ENCODE assay signal across 13 cellular contexts in genomic region chr1:37391181-37391949, GRCh38.
DNase-seq lines count a peak whose midpoint lies in the region; ATAC-seq and TF ChIP-seq lines count a peak whose summit lies in the region.
"Had no signal": no experiment of that assay in that cellular context is flagged by ENCODE, and none has a peak within 500 bp of the region (broad histone marks: within the 10 kb centered on the region; RNA-seq: fewer than 3 reads in every experiment).

No MANE protein-coding gene starts in this region.

- no peak for TF ChIP-seq CTCF in Calu3 (IDR thresholded peaks at IDR 0.05; ENCODE audit: unreplicated experiment)
- peak; percentile 5 for TF ChIP-seq CTCF in fibroblast of mammary gland (conservative IDR thresholded peaks at IDR 0.05; ENCODE audit: control insufficient read depth, insufficient read depth, low read depth, low read length)
- no peak for TF ChIP-seq CTCF in hepatocyte (IDR thresholded peaks at IDR 0.05; ENCODE audit: poor library complexity)

- no peak overlapping the region for H3K27ac Mint-ChIP-seq in Calu3 (ENCODE audit: unreplicated experiment)
- H3K27ac Mint-ChIP-seq: activated CD4-positive, alpha-beta T cell treated with anti-CD3 and anti-CD28 coated beads for 36 hours; naive B cell had no signal

- H2AFZ ChIP-seq in hepatocyte: no peak overlapping the region

- DNase-seq in Calu3 (peak; percentile 7), NCI-H1092 treated with DMSO at 0.1 percent for 48 hours (lab: John Stamatoyannopoulos, UW) (peak; percentile 86), NCI-H510A (lab: John Stamatoyannopoulos, UW) (peak; percentile 98), fibroblast of mammary gland (ENCODE audit: low read depth) (no peak), hepatocyte (ENCODE audit: low spot score) (no peak), MV-4-11 (lab: John Stamatoyannopoulos, UW) (no peak), sciatic nerve (ENCODE audit: low spot score) (no peak)
- DNase-seq: activated CD4-positive, alpha-beta T cell treated with anti-CD3 and anti-CD28 coated beads for 36 hours; activated gamma-delta T cell; naive B cell; stimulated activated CD8-positive, alpha-beta memory T cell treated with anti-CD3 and anti-CD28 coated beads, Interleukin-4, amount 100 ng/mL, for 48 hours had no signal

- BruUV-seq in Calu3 (replicated peaks; lab: Mats Ljungman, UMichigan): no TSS peak

- H3K9me3 ChIP-seq in hepatocyte (ENCODE audit: low read depth): no peaks in the 10 kb centered on the region

- H3K27me3 ChIP-seq in hepatocyte: peaks cover 40% of the 10 kb centered on the region

- H3K36me3 ChIP-seq in hepatocyte (replicated peaks; ENCODE audit: insufficient read depth, low read depth): no peaks in the 10 kb centered on the region

- intact Hi-C loops in Calu3 (cut with micrococcal nuclease; ENCODE audit: unreplicated experiment) (no loop called here), sciatic nerve (cut with DNase I) (no loop called here)

- H3K9me2 ChIP-seq in hepatocyte (replicated peaks; ENCODE audit: insufficient read depth): no peaks in the 10 kb centered on the region

- H3K27me3 Mint-ChIP-seq in Calu3 (ENCODE audit: unreplicated experiment): peaks cover 77% of the 10 kb centered on the region

- WGBS in hepatocyte (ENCODE audit: low lambda C conversion rate, missing lambda C conversion rate): 21% methylated on average over 10 of the region's 10 CpGs

- no peaks in the 10 kb centered on the region for H3K79me2 ChIP-seq in hepatocyte

- CTCF ChIA-PET in Calu3 (lab: Charles Lee): no interaction called here

- H3K4me3 ChIP-seq in fibroblast of mammary gland (ENCODE audit: control insufficient read depth, low read depth, low read length) (no peak overlapping the region), hepatocyte (no peak overlapping the region)

- H4K20me1 ChIP-seq in hepatocyte (ENCODE audit: insufficient read depth, poor library complexity, severe bottlenecking): no peaks in the 10 kb centered on the region

- no peak for ATAC-seq in sciatic nerve
- ATAC-seq in GM21367 (IDR thresholded peaks at IDR 0.05; ENCODE audit: unreplicated experiment): no peak
- ATAC-seq: activated CD4-positive, alpha-beta T cell treated with anti-CD3 and anti-CD28 coated beads for 36 hours had no signal

- H3K4me1 ChIP-seq in hepatocyte (ENCODE audit: insufficient read depth): no peaks in the 10 kb centered on the region

- no peaks in the 10 kb centered on the region for H3K36me3 Mint-ChIP-seq in Calu3 (ENCODE audit: insufficient read depth, unreplicated experiment)
- H3K36me3 Mint-ChIP-seq: naive B cell had no signal

- no peak overlapping the region for H3K4me2 ChIP-seq in hepatocyte

- H3K4me3 Mint-ChIP-seq in Calu3 (ENCODE audit: low read depth, unreplicated experiment): no peak overlapping the region
- H3K4me3 Mint-ChIP-seq: activated CD4-positive, alpha-beta T cell treated with anti-CD3 and anti-CD28 coated beads for 36 hours had no signal

- no peaks in the 10 kb centered on the region for H3K4me1 Mint-ChIP-seq in Calu3 (ENCODE audit: low read depth, unreplicated experiment)
- H3K4me1 Mint-ChIP-seq: activated CD4-positive, alpha-beta T cell treated with anti-CD3 and anti-CD28 coated beads for 36 hours; naive B cell had no signal

- H3K9me3 Mint-ChIP-seq in Calu3 (ENCODE audit: low read depth, unreplicated experiment): no peaks in the 10 kb centered on the region
- H3K9me3 Mint-ChIP-seq: naive B cell had no signal

- no peak overlapping the region for H3K27ac ChIP-seq in hepatocyte
- H3K27ac ChIP-seq: C4-2B had no signal

Comparison
In these comparisons a context has a peak if more than half of its experiments do, and no peak if none do; other contexts are left out.
1. DNase-seq: peak in Calu3 (single experiment), NCI-H1092 treated with DMSO at 0.1 percent for 48 hours (single experiment) and NCI-H510A (single experiment); none in fibroblast of mammary gland (single experiment), hepatocyte (single experiment), MV-4-11 (single experiment) and sciatic nerve (single experiment).